ENCODE assay signal across 1 cellular context in genomic region chr10:12501851-12502525, GRCh38.
TF ChIP-seq lines count a peak whose summit lies in the region.

No MANE protein-coding gene starts in this region.

TF ChIP-seq in WTC11, 78 proteins besides CTCF, POLR2A, EP300 and RAD21 (continued from another document):
- TF ChIP-seq AR (CRISPR knock-in tag; IDR thresholded peaks at IDR 0.05): no peak
- no peak for TF ChIP-seq RORB (CRISPR knock-in tag; IDR thresholded peaks at IDR 0.05)
- no peak for TF ChIP-seq ZNF317 (CRISPR knock-in tag; IDR thresholded peaks at IDR 0.05; ENCODE audit: borderline replicate concordance, low read depth)
- no peak for TF ChIP-seq E2F5 (CRISPR knock-in tag; IDR thresholded peaks at IDR 0.05)
- no peak for TF ChIP-seq NR2C2 (CRISPR knock-in tag; IDR thresholded peaks at IDR 0.05)
- no peak for TF ChIP-seq FOXJ3 (CRISPR knock-in tag; IDR thresholded peaks at IDR 0.05; ENCODE audit: borderline replicate concordance)
- no peak for TF ChIP-seq GTF2I (CRISPR knock-in tag; conservative IDR thresholded peaks at IDR 0.05)
